Comparison of ENCODE assay signal across 15 cellular contexts in genomic region chr16:47712276-47713224, GRCh38.
DNase-seq lines count a peak whose midpoint lies in the region; ATAC-seq, FAIRE-seq and TF ChIP-seq lines count a peak whose summit lies in the region.
"Had no signal": no experiment of that assay in that cellular context is flagged by ENCODE, and none has a peak within 500 bp of the region (broad histone marks: within the 10 kb centered on the region; RNA-seq: fewer than 3 reads in every experiment).

No MANE protein-coding gene starts in this region.

- no peak for TF ChIP-seq CTCF in neural crest cell (conservative IDR thresholded peaks at IDR 0.05)
- TF ChIP-seq CTCF in suprapubic skin (IDR thresholded peaks at IDR 0.05) = no peak

- H3K4me1 Mint-ChIP-seq in activated T-helper 2 cell treated with anti-CD3 and anti-CD28 coated beads, Interferon-gamma antibody, Interleukin-2, Interleukin-4, amounts not matched to agents 10 μg/mL and 5 μg/mL and 100 μg/mL, durations not matched to agents 14 hours and 24 hours and 36 hours (ENCODE audit: low read depth) = peaks cover 30% of the 10 kb centered on the region
- H3K4me1 Mint-ChIP-seq in neural crest cell = peaks cover 4% of the 10 kb centered on the region

- no peaks in the 10 kb centered on the region for H3K36me3 ChIP-seq in suprapubic skin
- H3K36me3 ChIP-seq: right lobe of liver had no signal

- ATAC-seq in GM18861 (IDR thresholded peaks at IDR 0.05; ENCODE audit: unreplicated experiment) (peak; percentile 9), HG02852 (IDR thresholded peaks at IDR 0.05; ENCODE audit: unreplicated experiment) (peak; percentile 17)
- ATAC-seq: naive thymus-derived CD8-positive, alpha-beta T cell; T-helper 17 cell had no signal

- FAIRE-seq in GM19239 (lab: Jason Lieb, UNC) = no peak

- peaks cover 3% of the 10 kb centered on the region for H3K9me3 Mint-ChIP-seq in activated T-helper 2 cell treated with anti-CD3 and anti-CD28 coated beads, Interferon-gamma antibody, Interleukin-2, Interleukin-4, amounts not matched to agents 10 μg/mL and 5 μg/mL and 100 μg/mL, durations not matched to agents 14 hours and 24 hours and 36 hours
- no peaks in the 10 kb centered on the region for H3K9me3 Mint-ChIP-seq in neural crest cell
- H3K9me3 Mint-ChIP-seq: activated CD4-positive, alpha-beta T cell treated with anti-CD3 and anti-CD28 coated beads, Interleukin-2, amount 10 ng/mL, durations not matched to agents 7 days and 5 days; stimulated activated naive CD8-positive, alpha-beta T cell treated with anti-CD3 and anti-CD28 coated beads, Interleukin-15, Interleukin-2, amounts not matched to agents 100 ng/mL and 50 ng/mL, for 24 hours had no signal

- no peaks in the 10 kb centered on the region for H3K27me3 ChIP-seq in suprapubic skin
- H3K27me3 ChIP-seq: right lobe of liver had no signal

- H3K9me3 ChIP-seq in suprapubic skin = no peaks in the 10 kb centered on the region
- H3K9me3 ChIP-seq: right lobe of liver had no signal

- no peak overlapping the region for H3K4me3 ChIP-seq in suprapubic skin
- H3K4me3 ChIP-seq: right lobe of liver had no signal

- no peak for TF ChIP-seq POLR2A in suprapubic skin (IDR thresholded peaks at IDR 0.05)

- no peaks in the 10 kb centered on the region for H3K4me1 ChIP-seq in suprapubic skin
- H3K4me1 ChIP-seq: right lobe of liver had no signal

- H3K27ac ChIP-seq in substantia nigra (ENCODE audit: low read depth, low read length, poor library complexity, severe bottlenecking) = no peak overlapping the region
- no peak overlapping the region for H3K27ac ChIP-seq in suprapubic skin
- H3K27ac ChIP-seq: right lobe of liver had no signal

- no peaks in the 10 kb centered on the region for H3K36me3 Mint-ChIP-seq in activated T-helper 2 cell treated with anti-CD3 and anti-CD28 coated beads, Interferon-gamma antibody, Interleukin-2, Interleukin-4, amounts not matched to agents 10 μg/mL and 5 μg/mL and 100 μg/mL, durations not matched to agents 14 hours and 24 hours and 36 hours (ENCODE audit: low read depth)
- H3K36me3 Mint-ChIP-seq in neural crest cell (ENCODE audit: low read depth) = no peaks in the 10 kb centered on the region

- H3K27me3 Mint-ChIP-seq in activated T-helper 2 cell treated with anti-CD3 and anti-CD28 coated beads, Interferon-gamma antibody, Interleukin-2, Interleukin-4, amounts not matched to agents 10 μg/mL and 5 μg/mL and 100 μg/mL, durations not matched to agents 14 hours and 24 hours and 36 hours (ENCODE audit: low read depth) = peaks cover 31% of the 10 kb centered on the region
- H3K27me3 Mint-ChIP-seq in neural crest cell (ENCODE audit: low read depth) = no peaks in the 10 kb centered on the region
- H3K27me3 Mint-ChIP-seq: activated CD4-positive, alpha-beta T cell treated with anti-CD3 and anti-CD28 coated beads, Interleukin-2, amount 10 ng/mL, durations not matched to agents 7 days and 5 days had no signal

- intact Hi-C loops in activated T-helper 2 cell treated with anti-CD3 and anti-CD28 coated beads, Interferon-gamma antibody, Interleukin-2, Interleukin-4, amounts not matched to agents 10 μg/mL and 5 μg/mL and 100 μg/mL, durations not matched to agents 14 hours and 24 hours and 36 hours (cut with micrococcal nuclease) = loop anchor here (1.0 to 10.0 kb wide), 11 partner anchors 20 to 900 kb away; partner anchors contain the start of genes ITFG1, N4BP1, NETO2 and PHKB

- no peak overlapping the region for H3K4me3 Mint-ChIP-seq in activated T-helper 2 cell treated with anti-CD3 and anti-CD28 coated beads, Interferon-gamma antibody, Interleukin-2, Interleukin-4, amounts not matched to agents 10 μg/mL and 5 μg/mL and 100 μg/mL, durations not matched to agents 14 hours and 24 hours and 36 hours (ENCODE audit: low read depth)
- H3K4me3 Mint-ChIP-seq in neural crest cell = no peak overlapping the region
- H3K4me3 Mint-ChIP-seq: activated CD4-positive, alpha-beta T cell treated with anti-CD3 and anti-CD28 coated beads, Interleukin-2, amount 10 ng/mL, durations not matched to agents 7 days and 5 days; naive thymus-derived CD8-positive, alpha-beta T cell; stimulated activated naive CD8-positive, alpha-beta T cell treated with anti-CD3 and anti-CD28 coated beads, Interleukin-15, Interleukin-2, amounts not matched to agents 100 ng/mL and 50 ng/mL, for 24 hours; T-helper 17 cell had no signal

- peak overlapping the region; percentile 24 for H3K27ac Mint-ChIP-seq in activated T-helper 2 cell treated with anti-CD3 and anti-CD28 coated beads, Interferon-gamma antibody, Interleukin-2, Interleukin-4, amounts not matched to agents 10 μg/mL and 5 μg/mL and 100 μg/mL, durations not matched to agents 14 hours and 24 hours and 36 hours
- peak overlapping the region; percentile 58 for H3K27ac Mint-ChIP-seq in neural crest cell (ENCODE audit: unreplicated experiment)
- H3K27ac Mint-ChIP-seq: activated CD4-positive, alpha-beta T cell treated with anti-CD3 and anti-CD28 coated beads, Interleukin-2, amount 10 ng/mL, durations not matched to agents 7 days and 5 days; naive thymus-derived CD8-positive, alpha-beta T cell; stimulated activated naive CD8-positive, alpha-beta T cell treated with anti-CD3 and anti-CD28 coated beads, Interleukin-15, Interleukin-2, amounts not matched to agents 100 ng/mL and 50 ng/mL, for 24 hours; T-helper 17 cell had no signal

- no peak for TF ChIP-seq EP300 in suprapubic skin (IDR thresholded peaks at IDR 0.05)

- WGBS in suprapubic skin = 72% methylated on average over 17 of the region's 17 CpGs

- no peak for DNase-seq in activated T-helper 2 cell treated with anti-CD3 and anti-CD28 coated beads, Interferon-gamma antibody, Interleukin-2, Interleukin-4, amounts not matched to agents 10 μg/mL and 5 μg/mL and 100 μg/mL, durations not matched to agents 14 hours and 24 hours and 36 hours (ENCODE audit: low spot score)
- DNase-seq in neural crest cell (ENCODE audit: low read depth, low spot score) = no peak
- DNase-seq in substantia nigra (lab: John Stamatoyannopoulos, UW) = no peak
- DNase-seq in GM19239 (ENCODE audit: insufficient read length, low spot score) = no peak
- DNase-seq in suprapubic skin (ENCODE audit: low spot score in 2 of 2) = no peak
- DNase-seq: activated CD4-positive, alpha-beta T cell treated with anti-CD3 and anti-CD28 coated beads, Interleukin-2, amount 10 ng/mL, durations not matched to agents 7 days and 5 days; activated effector memory CD4-positive, alpha-beta T cell treated with anti-CD3 and anti-CD28 coated beads, Interleukin-2, amount 50 U/mL, for 16 hours; GF-D8; naive thymus-derived CD8-positive, alpha-beta T cell; right lobe of liver; stimulated activated CD4-positive, alpha-beta T cell treated with anti-CD3 and anti-CD28 coated beads, Interleukin-4, amount 100 ng/mL, for 4 hours; T-helper 17 cell had no signal
